13 cellular contexts compared by ENCODE assay signal in genomic region chr3:41598329-41598728, GRCh38.
DNase-seq lines count a peak whose midpoint lies in the region; ATAC-seq and TF ChIP-seq lines count a peak whose summit lies in the region.
"Had no signal": no experiment of that assay in that cellular context is flagged by ENCODE, and none has a peak within 500 bp of the region (broad histone marks: within the 10 kb centered on the region; RNA-seq: fewer than 3 reads in every experiment).

No MANE protein-coding gene starts in this region.

- no peaks in the 10 kb centered on the region for H3K9me3 ChIP-seq in parathyroid adenoma (ENCODE audit: control insufficient read depth, low read length)
- H3K9me3 ChIP-seq: BE2C had no signal

- no peak overlapping the region for H3K9ac ChIP-seq in parathyroid adenoma

- DNase-seq in AG10803 (ENCODE audit: low read depth) (peak; percentile 54), GM04504 (ENCODE audit: low read depth) (peak; percentile 60), fibroblast of villous mesenchyme (ENCODE audit: low read depth) (peak; percentile 32), LoVo (ENCODE audit: low spot score) (no peak)
- no peak for DNase-seq in activated CD8-positive, alpha-beta memory T cell treated with anti-CD3 and anti-CD28 coated beads for 24 hours
- DNase-seq: 8988T, ACHN, BE2C, DMS53 had no signal

- H3K4me1 ChIP-seq in parathyroid adenoma = peaks cover 17% of the 10 kb centered on the region
- H3K4me1 ChIP-seq: BE2C had no signal

- TF ChIP-seq CTCF in AG10803 (conservative IDR thresholded peaks at IDR 0.05; ENCODE audit: low read length) (no peak), fibroblast of villous mesenchyme (IDR thresholded peaks at IDR 0.05; ENCODE audit: insufficient read depth, low read depth, low read length) (no peak), parathyroid adenoma (IDR thresholded peaks at IDR 0.05) (no peak)

- H3K27ac ChIP-seq in parathyroid adenoma = peak overlapping the region; percentile 4
- H3K27ac ChIP-seq: HL-60 had no signal

- H3K4me3 ChIP-seq in AG10803 (ENCODE audit: low read length) (no peak overlapping the region), fibroblast of villous mesenchyme (ENCODE audit: low read depth, low read length) (no peak overlapping the region), parathyroid adenoma (ENCODE audit: low read depth, low read length) (peak overlapping the region; percentile 37)

- H3K79me2 ChIP-seq in parathyroid adenoma = no peaks in the 10 kb centered on the region

- H2AFZ ChIP-seq in parathyroid adenoma = peak overlapping the region; percentile 8

- ATAC-seq in HG03354 (IDR thresholded peaks at IDR 0.05; ENCODE audit: poor library complexity, severe bottlenecking, unreplicated experiment) (no peak), HG03442 (IDR thresholded peaks at IDR 0.05; ENCODE audit: unreplicated experiment) (no peak)

- no peaks in the 10 kb centered on the region for H3K36me3 ChIP-seq in parathyroid adenoma (ENCODE audit: control insufficient read depth, insufficient read depth, low read length)
- H3K36me3 ChIP-seq: BE2C had no signal

- peak overlapping the region; percentile 20 for H3K4me2 ChIP-seq in parathyroid adenoma (ENCODE audit: low read length)

- H3K27me3 ChIP-seq in parathyroid adenoma (ENCODE audit: control insufficient read depth, insufficient read depth, low read length) = no peaks in the 10 kb centered on the region
- H3K27me3 ChIP-seq: BE2C had no signal

Comparison
In these comparisons a context has a peak if more than half of its experiments do, and no peak if none do; other contexts are left out.
1. DNase-seq: peak in AG10803 (single experiment), GM04504 (single experiment) and fibroblast of villous mesenchyme (single experiment); none in LoVo (single experiment) and activated CD8-positive, alpha-beta memory T cell treated with anti-CD3 and anti-CD28 coated beads for 24 hours (single experiment).